ENCODE assay signal across 20 cellular contexts in genomic region chr2:215716971-215717370, GRCh38.
"Had no signal": no experiment of that assay in that cellular context is flagged by ENCODE, and none has a peak within 500 bp of the region (broad histone marks: within the 10 kb centered on the region; RNA-seq: fewer than 3 reads in every experiment).

No MANE protein-coding gene starts in this region.

- H3K9me3 ChIP-seq: heart left ventricle, neutrophil, tibial nerve had no signal

- ATAC-seq: effector memory CD8-positive, alpha-beta T cell; naive thymus-derived CD4-positive, alpha-beta T cell had no signal

- FAIRE-seq: frontal cortex had no signal

- H3K36me3 ChIP-seq: cardiac muscle cell, heart left ventricle, neutrophil, tibial nerve had no signal

- H3K27me3 ChIP-seq: cardiac muscle cell, heart left ventricle, tibial nerve had no signal

- H3K4me1 Mint-ChIP-seq: activated naive CD4-positive, alpha-beta T cell treated with anti-CD3 and anti-CD28 coated beads, Interleukin-2, amount 50 U/mL, for 24 hours; immature natural killer cell had no signal

- H3K9me3 Mint-ChIP-seq: activated naive CD4-positive, alpha-beta T cell treated with anti-CD3 and anti-CD28 coated beads, Interleukin-2, amount 50 U/mL, for 24 hours; effector memory CD8-positive, alpha-beta T cell; immature natural killer cell; T-helper 1 cell treated with Interleukin-12 subunit alpha and Interleukin-12 subunit beta and Interleukin-4 antibody, amounts not matched to agents 30 μg/mL and 1 μg/mL, for 36 hours had no signal

- H3K36me3 Mint-ChIP-seq: activated naive CD4-positive, alpha-beta T cell treated with anti-CD3 and anti-CD28 coated beads, Interleukin-2, amount 50 U/mL, for 24 hours; immature natural killer cell; naive thymus-derived CD4-positive, alpha-beta T cell had no signal

- DNase-seq: activated CD4-positive, alpha-beta T cell treated with anti-CD3 and anti-CD28 coated beads, Interleukin-2, amount 50 U/mL, for 1 hour; activated CD4-positive, CD25-positive, alpha-beta regulatory T cell treated with anti-CD3 and anti-CD28 coated beads, Interleukin-2, amount 50 U/mL, for 72 hours; activated CD8-positive, alpha-beta memory T cell treated with anti-CD3 and anti-CD28 coated beads, Interleukin-2, amount 50 U/mL, for 48 hours; activated effector memory CD4-positive, alpha-beta T cell treated with Interleukin-2 at 50 U/mL for 16 hours; activated T-cell treated with anti-CD3 and anti-CD28 coated beads, Interleukin-2, amount 50 U/mL, for 48 hours; effector memory CD8-positive, alpha-beta T cell; heart left ventricle; immature natural killer cell; left ventricle myocardium superior; mesendoderm; naive thymus-derived CD4-positive, alpha-beta T cell; retina; stimulated activated CD4-positive, alpha-beta T cell treated with anti-CD3 and anti-CD28 coated beads, Interleukin-2, amount 100 ng/mL, for 24 hours; stimulated activated naive CD4-positive, alpha-beta T cell treated with Interleukin-2 at 50 U/mL for 16 hours had no signal

- H3K27ac Mint-ChIP-seq: activated naive CD4-positive, alpha-beta T cell treated with anti-CD3 and anti-CD28 coated beads, Interleukin-2, amount 50 U/mL, for 24 hours; effector memory CD8-positive, alpha-beta T cell; immature natural killer cell; naive thymus-derived CD4-positive, alpha-beta T cell; T-helper 1 cell treated with Interleukin-12 subunit alpha and Interleukin-12 subunit beta and Interleukin-4 antibody, amounts not matched to agents 30 μg/mL and 1 μg/mL, for 36 hours had no signal

- H3K27ac ChIP-seq: cardiac muscle cell, neutrophil, tibial nerve had no signal

- H3K4me3 Mint-ChIP-seq: activated naive CD4-positive, alpha-beta T cell treated with anti-CD3 and anti-CD28 coated beads, Interleukin-2, amount 50 U/mL, for 24 hours; effector memory CD8-positive, alpha-beta T cell; immature natural killer cell; naive thymus-derived CD4-positive, alpha-beta T cell; T-helper 1 cell treated with Interleukin-12 subunit alpha and Interleukin-12 subunit beta and Interleukin-4 antibody, amounts not matched to agents 30 μg/mL and 1 μg/mL, for 36 hours had no signal

- H3K4me3 ChIP-seq: cardiac muscle cell, tibial nerve had no signal
